21 cellular contexts compared by ENCODE assay signal in genomic region chr2:30254692-30255015, GRCh38. TPM values are rescaled to one million over a fixed set of nuclear protein-coding genes. Genes with fewer than 3 reads are reported as not detected.
A peak's percentile ranks its signal among the peaks of the same experiment; 100 is the strongest.
DNase-seq lines count a peak whose midpoint lies in the region; ATAC-seq and TF ChIP-seq lines count a peak whose summit lies in the region.
"Had no signal": no experiment of that assay in that cellular context is flagged by ENCODE, and none has a peak within 500 bp of the region (broad histone marks: within the 10 kb centered on the region; RNA-seq: fewer than 3 reads in every experiment).

No MANE protein-coding gene starts in this region.

- H3K27me3 Mint-ChIP-seq in activated naive CD4-positive, alpha-beta T cell treated with anti-CD3 and anti-CD28 coated beads, Interleukin-2, amount 50 U/mL, for 24 hours: no peaks in the 10 kb centered on the region
- no peaks in the 10 kb centered on the region for H3K27me3 Mint-ChIP-seq in activated naive CD4-positive, alpha-beta T cell treated with anti-CD3 and anti-CD28 coated beads for 36 hours (ENCODE audit: low read depth)
- H3K27me3 Mint-ChIP-seq in activated T-helper 17 cell treated with anti-CD3 and anti-CD28 coated beads, Interleukin-2, amount 50 U/mL, for 72 hours: no peaks in the 10 kb centered on the region
- no peaks in the 10 kb centered on the region for H3K27me3 Mint-ChIP-seq in naive thymus-derived CD4-positive, alpha-beta T cell
- H3K27me3 Mint-ChIP-seq in endothelial cell (ENCODE audit: unreplicated experiment): peaks cover 11% of the 10 kb centered on the region
- H3K27me3 Mint-ChIP-seq: type B pancreatic cell had no signal

- peaks cover 65 to 93% of the 10 kb centered on the region in 2 donors for H3K4me1 ChIP-seq in naive thymus-derived CD4-positive, alpha-beta T cell (ENCODE audit: control insufficient read depth in 2 of 2, insufficient read depth in 2 of 2, low read length in 2 of 2)
- H3K4me1 ChIP-seq in upper lobe of right lung: peaks cover 49% of the 10 kb centered on the region

- H3K27ac ChIP-seq in naive thymus-derived CD4-positive, alpha-beta T cell (ENCODE audit: low read depth, low read length): peak overlapping the region; percentile 86
- peak overlapping the region; percentile 58 for H3K27ac ChIP-seq in upper lobe of right lung

- CTCF ChIA-PET in activated naive CD4-positive, alpha-beta T cell treated with anti-CD3 and anti-CD28 coated beads for 36 hours (lab: Charles Lee): interaction anchor here (0.7 to 7.9 kb wide), 4 partner anchors 10 to 457 kb away, joined by 3 to 68 read pairs (median 4); no protein-coding TSS in a partner anchor
- CTCF ChIA-PET in naive thymus-derived CD4-positive, alpha-beta T cell (lab: Charles Lee): interaction anchor here (0.8 to 2.0 kb wide), 5 partner anchors 11 to 173 kb away, joined by 3 to 12 read pairs (median 3); partner anchors contain the start of gene LBH

- ATAC-seq in activated T-helper 17 cell treated with anti-CD3 and anti-CD28 coated beads, Interleukin-2, amount 50 U/mL, for 72 hours (replicated peaks): no peak
- ATAC-seq in naive thymus-derived CD4-positive, alpha-beta T cell: no peak
- ATAC-seq in upper lobe of right lung: no peak
- ATAC-seq: esophagus mucosa had no signal

- no peaks in the 10 kb centered on the region for H3K9me3 Mint-ChIP-seq in activated naive CD4-positive, alpha-beta T cell treated with anti-CD3 and anti-CD28 coated beads, Interleukin-2, amount 50 U/mL, for 24 hours
- peaks cover 7% of the 10 kb centered on the region for H3K9me3 Mint-ChIP-seq in activated naive CD4-positive, alpha-beta T cell treated with anti-CD3 and anti-CD28 coated beads for 36 hours
- no peaks in the 10 kb centered on the region for H3K9me3 Mint-ChIP-seq in activated T-helper 17 cell treated with anti-CD3 and anti-CD28 coated beads, Interleukin-2, amount 50 U/mL, for 72 hours
- peaks cover 0 to 2% (median 0%) of the 10 kb centered on the region in 11 donors for H3K9me3 Mint-ChIP-seq in naive thymus-derived CD4-positive, alpha-beta T cell
- no peaks in the 10 kb centered on the region for H3K9me3 Mint-ChIP-seq in endothelial cell (ENCODE audit: unreplicated experiment)
- H3K9me3 Mint-ChIP-seq: brain, type B pancreatic cell had no signal

- DNase-seq in activated naive CD4-positive, alpha-beta T cell treated with anti-CD3 and anti-CD28 coated beads for 36 hours: no peak
- no peak for DNase-seq in naive thymus-derived CD4-positive, alpha-beta T cell
- DNase-seq in upper lobe of right lung: no peak
- DNase-seq in endothelial cell (ENCODE audit: low spot score): no peak
- DNase-seq in NCI-H446 (lab: John Stamatoyannopoulos, UW): no peak
- DNase-seq in 8988T: no peak
- DNase-seq: activated naive CD4-positive, alpha-beta T cell; dermis blood vessel endothelial cell; head of caudate nucleus; kidney; midbrain; NCI-H1048; occipital lobe; Peyer's patch; sigmoid colon; stimulated activated CD4-positive, alpha-beta T cell treated with anti-CD3 and anti-CD28 coated beads, Interleukin-2, amount 100 ng/mL, for 48 hours had no signal

- peaks cover 33% of the 10 kb centered on the region for H3K36me3 Mint-ChIP-seq in activated naive CD4-positive, alpha-beta T cell treated with anti-CD3 and anti-CD28 coated beads, Interleukin-2, amount 50 U/mL, for 24 hours
- peaks cover 46% of the 10 kb centered on the region for H3K36me3 Mint-ChIP-seq in activated naive CD4-positive, alpha-beta T cell treated with anti-CD3 and anti-CD28 coated beads for 36 hours (ENCODE audit: low read depth)
- H3K36me3 Mint-ChIP-seq in activated T-helper 17 cell treated with anti-CD3 and anti-CD28 coated beads, Interleukin-2, amount 50 U/mL, for 72 hours (ENCODE audit: low read depth): peaks cover 99% of the 10 kb centered on the region
- peaks cover 9 to 64% (median 31%) of the 10 kb centered on the region in 5 donors for H3K36me3 Mint-ChIP-seq in naive thymus-derived CD4-positive, alpha-beta T cell
- peaks cover 35% of the 10 kb centered on the region for H3K36me3 Mint-ChIP-seq in endothelial cell (ENCODE audit: low read depth, unreplicated experiment)

- no peak overlapping the region for H3K4me3 ChIP-seq in naive thymus-derived CD4-positive, alpha-beta T cell (ENCODE audit: low read length)
- H3K4me3 ChIP-seq in upper lobe of right lung: no peak overlapping the region
- H3K4me3 ChIP-seq: Peyer's patch, sigmoid colon had no signal

- POLR2A ChIA-PET in naive thymus-derived CD4-positive, alpha-beta T cell (lab: Charles Lee): interaction anchor here (1.0 to 42.6 kb wide), 3 partner anchors 12 to 38 kb away, joined by 3 to 901 read pairs (median 20); partner anchors contain the start of gene LBH

- intact Hi-C loops in activated naive CD4-positive, alpha-beta T cell treated with anti-CD3 and anti-CD28 coated beads for 36 hours (cut with micrococcal nuclease): no loop called here
- intact Hi-C loops in naive thymus-derived CD4-positive, alpha-beta T cell (cut with micrococcal nuclease): loop anchor here in 1 of 2 donors (1.0 to 5.0 kb wide), 2 partner anchors 8 to 168 kb away; no protein-coding TSS in a partner anchor
- intact Hi-C loops in upper lobe of right lung (cut with DNase I): no loop called here

- no peak for TF ChIP-seq CTCF in upper lobe of right lung (IDR thresholded peaks at IDR 0.05)
- no peak for TF ChIP-seq CTCF in endothelial cell (IDR thresholded peaks at IDR 0.05; ENCODE audit: unreplicated experiment)

- H3K27me3 ChIP-seq in naive thymus-derived CD4-positive, alpha-beta T cell (ENCODE audit: control insufficient read depth in 2 of 2, insufficient read depth in 2 of 2, low read length in 2 of 2): no peaks in the 10 kb centered on the region
- H3K27me3 ChIP-seq in upper lobe of right lung: no peaks in the 10 kb centered on the region
- H3K27me3 ChIP-seq: Peyer's patch, sigmoid colon had no signal

- H3K27ac Mint-ChIP-seq in activated naive CD4-positive, alpha-beta T cell treated with anti-CD3 and anti-CD28 coated beads, Interleukin-2, amount 50 U/mL, for 24 hours: peak overlapping the region; percentile 23
- H3K27ac Mint-ChIP-seq in activated naive CD4-positive, alpha-beta T cell treated with anti-CD3 and anti-CD28 coated beads for 36 hours: no peak overlapping the region
- H3K27ac Mint-ChIP-seq in activated T-helper 17 cell treated with anti-CD3 and anti-CD28 coated beads, Interleukin-2, amount 50 U/mL, for 72 hours: peak overlapping the region; percentile 91
- H3K27ac Mint-ChIP-seq in naive thymus-derived CD4-positive, alpha-beta T cell: peak overlapping the region in 8 of 9 donors; percentile 87 to 100 (median 97)
- no peak overlapping the region for H3K27ac Mint-ChIP-seq in endothelial cell (ENCODE audit: unreplicated experiment)
- H3K27ac Mint-ChIP-seq: type B pancreatic cell had no signal

- H3K4me1 Mint-ChIP-seq in activated naive CD4-positive, alpha-beta T cell treated with anti-CD3 and anti-CD28 coated beads, Interleukin-2, amount 50 U/mL, for 24 hours: peaks cover 96% of the 10 kb centered on the region
- peaks cover 93% of the 10 kb centered on the region for H3K4me1 Mint-ChIP-seq in activated naive CD4-positive, alpha-beta T cell treated with anti-CD3 and anti-CD28 coated beads for 36 hours (ENCODE audit: low read depth)
- H3K4me1 Mint-ChIP-seq in activated T-helper 17 cell treated with anti-CD3 and anti-CD28 coated beads, Interleukin-2, amount 50 U/mL, for 72 hours: peaks cover 65% of the 10 kb centered on the region
- peaks cover 62 to 99% (median 95%) of the 10 kb centered on the region in 7 donors for H3K4me1 Mint-ChIP-seq in naive thymus-derived CD4-positive, alpha-beta T cell
- peaks cover 44% of the 10 kb centered on the region for H3K4me1 Mint-ChIP-seq in endothelial cell (ENCODE audit: unreplicated experiment)

- peaks cover 12 to 46% (median 25%) of the 10 kb centered on the region in 3 experiments for H3K36me3 ChIP-seq in naive thymus-derived CD4-positive, alpha-beta T cell (ENCODE audit: control insufficient read depth in 2 of 3, insufficient read depth in 3 of 3, low read length in 3 of 3)
- H3K36me3 ChIP-seq in upper lobe of right lung: peaks cover 34% of the 10 kb centered on the region

- no peak overlapping the region for H3K4me3 Mint-ChIP-seq in activated naive CD4-positive, alpha-beta T cell treated with anti-CD3 and anti-CD28 coated beads, Interleukin-2, amount 50 U/mL, for 24 hours
- H3K4me3 Mint-ChIP-seq in activated naive CD4-positive, alpha-beta T cell treated with anti-CD3 and anti-CD28 coated beads for 36 hours: no peak overlapping the region
- peak overlapping the region; percentile 63 for H3K4me3 Mint-ChIP-seq in activated T-helper 17 cell treated with anti-CD3 and anti-CD28 coated beads, Interleukin-2, amount 50 U/mL, for 72 hours
- peak overlapping the region in 8 of 10 donors; percentile 39 to 87 (median 80) for H3K4me3 Mint-ChIP-seq in naive thymus-derived CD4-positive, alpha-beta T cell
- no peak overlapping the region for H3K4me3 Mint-ChIP-seq in endothelial cell (ENCODE audit: unreplicated experiment)
- H3K4me3 Mint-ChIP-seq: brain, type B pancreatic cell had no signal

- no peaks in the 10 kb centered on the region for H3K9me3 ChIP-seq in naive thymus-derived CD4-positive, alpha-beta T cell (ENCODE audit: control insufficient read depth in 2 of 3, low read length in 3 of 3)
- H3K9me3 ChIP-seq in upper lobe of right lung: no peaks in the 10 kb centered on the region
- H3K9me3 ChIP-seq: Peyer's patch, sigmoid colon had no signal

RNA-seq across cellular contexts. Expression of gene LBH, which starts 23.3 kb away (rescaled TPM):
- total RNA-seq in activated naive CD4-positive, alpha-beta T cell treated with anti-CD3 and anti-CD28 coated beads for 36 hours: 10 to 100 TPM; 71.4 to 75.3 TPM
- total RNA-seq in activated T-helper 17 cell treated with anti-CD3 and anti-CD28 coated beads, Interleukin-2, amount 50 U/mL, for 72 hours: 100 to 1,000 TPM in 1 of 2 donors, 10 to 100 TPM in 1; 38.9 to 154 TPM
- total RNA-seq in naive thymus-derived CD4-positive, alpha-beta T cell: 100 to 1,000 TPM; 146 to 517 (median 192) TPM
- 100 to 1,000 TPM; 269 to 292 TPM for polyA plus RNA-seq in naive thymus-derived CD4-positive, alpha-beta T cell
- total RNA-seq in upper lobe of right lung (272 TPM), endothelial cell (ENCODE audit: unreplicated experiment) (137 TPM)

Comparison
In these comparisons a context has a peak if more than half of its experiments do, and no peak if none do; other contexts are left out.
1. H3K27ac Mint-ChIP-seq: peak in activated naive CD4-positive, alpha-beta T cell treated with anti-CD3 and anti-CD28 coated beads, Interleukin-2, amount 50 U/mL, for 24 hours (single experiment), activated T-helper 17 cell treated with anti-CD3 and anti-CD28 coated beads, Interleukin-2, amount 50 U/mL, for 72 hours (single experiment) and naive thymus-derived CD4-positive, alpha-beta T cell (8 of 9); none in activated naive CD4-positive, alpha-beta T cell treated with anti-CD3 and anti-CD28 coated beads for 36 hours (single experiment) and endothelial cell (single experiment).
2. H3K4me3 Mint-ChIP-seq: peak in activated T-helper 17 cell treated with anti-CD3 and anti-CD28 coated beads, Interleukin-2, amount 50 U/mL, for 72 hours (single experiment) and naive thymus-derived CD4-positive, alpha-beta T cell (8 of 10); none in activated naive CD4-positive, alpha-beta T cell treated with anti-CD3 and anti-CD28 coated beads, Interleukin-2, amount 50 U/mL, for 24 hours (single experiment), activated naive CD4-positive, alpha-beta T cell treated with anti-CD3 and anti-CD28 coated beads for 36 hours (single experiment) and endothelial cell (single experiment).